Comparison of ENCODE assay signal across 1 cellular context in the genomic region with DNA sequence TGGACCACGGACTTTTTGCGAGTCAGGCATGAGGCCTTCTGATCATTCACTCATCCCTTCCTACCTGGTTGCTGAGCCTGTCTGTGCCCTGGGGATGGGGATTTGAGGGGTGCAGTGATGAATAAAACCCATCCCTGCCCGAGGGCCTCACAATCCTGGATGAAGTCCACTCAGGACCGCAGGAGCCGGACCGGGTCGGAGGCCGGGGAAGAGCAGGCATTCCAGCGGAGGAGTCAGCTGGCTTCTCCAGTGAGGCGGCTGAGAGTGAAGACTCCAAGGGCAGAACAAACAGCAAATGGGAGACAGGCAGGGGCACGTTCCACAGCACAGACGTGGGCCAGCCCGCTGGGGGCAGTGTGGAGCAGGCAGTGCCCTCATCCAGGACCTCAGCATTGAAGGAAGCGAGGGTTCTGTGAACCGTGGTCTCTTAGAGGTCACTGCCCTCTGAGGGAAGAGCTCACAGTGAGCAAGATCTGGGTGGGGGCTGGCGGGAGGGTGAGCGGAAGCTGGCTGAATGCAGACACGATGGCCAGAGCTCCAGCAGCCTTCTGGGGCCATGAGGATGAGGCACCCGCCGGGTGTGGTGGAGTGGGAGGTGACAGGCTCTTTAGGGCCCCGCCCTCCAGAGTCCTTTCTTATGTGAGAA.
TF ChIP-seq lines count a peak whose summit lies in the region.

No MANE protein-coding gene starts in this region.

TF ChIP-seq in HepG2, 621 proteins besides CTCF, POLR2A, EP300 and RAD21 (continued from another document and continues in another):
- TF ChIP-seq, protein P1, sequence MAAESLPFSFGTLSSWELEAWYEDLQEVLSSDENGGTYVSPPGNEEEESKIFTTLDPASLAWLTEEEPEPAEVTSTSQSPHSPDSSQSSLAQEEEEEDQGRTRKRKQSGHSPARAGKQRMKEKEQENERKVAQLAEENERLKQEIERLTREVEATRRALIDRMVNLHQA (CRISPR knock-in tag; IDR thresholded peaks at IDR 0.05), result no peak
- TF ChIP-seq ZNF367 (CRISPR knock-in tag; IDR thresholded peaks at IDR 0.05; ENCODE audit: borderline replicate concordance), result no peak
- peak; percentile 40 for TF ChIP-seq PTBP1 (IDR thresholded peaks at IDR 0.05; ENCODE audit: low read depth, low read length, poor library complexity, severe bottlenecking)
- no peak for TF ChIP-seq PHF20 (CRISPR knock-in tag; IDR thresholded peaks at IDR 0.05)
- TF ChIP-seq, protein P2, sequence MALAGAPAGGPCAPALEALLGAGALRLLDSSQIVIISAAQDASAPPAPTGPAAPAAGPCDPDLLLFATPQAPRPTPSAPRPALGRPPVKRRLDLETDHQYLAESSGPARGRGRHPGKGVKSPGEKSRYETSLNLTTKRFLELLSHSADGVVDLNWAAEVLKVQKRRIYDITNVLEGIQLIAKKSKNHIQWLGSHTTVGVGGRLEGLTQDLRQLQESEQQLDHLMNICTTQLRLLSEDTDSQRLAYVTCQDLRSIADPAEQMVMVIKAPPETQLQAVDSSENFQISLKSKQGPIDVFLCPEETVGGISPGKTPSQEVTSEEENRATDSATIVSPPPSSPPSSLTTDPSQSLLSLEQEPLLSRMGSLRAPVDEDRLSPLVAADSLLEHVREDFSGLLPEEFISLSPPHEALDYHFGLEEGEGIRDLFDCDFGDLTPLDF (CRISPR knock-in tag; IDR thresholded peaks at IDR 0.05), result no peak
- TF ChIP-seq XRCC5 (optimal IDR thresholded peaks at IDR 0.05; ENCODE audit: low read length), result peak; percentile 88
- TF ChIP-seq, protein P3, sequence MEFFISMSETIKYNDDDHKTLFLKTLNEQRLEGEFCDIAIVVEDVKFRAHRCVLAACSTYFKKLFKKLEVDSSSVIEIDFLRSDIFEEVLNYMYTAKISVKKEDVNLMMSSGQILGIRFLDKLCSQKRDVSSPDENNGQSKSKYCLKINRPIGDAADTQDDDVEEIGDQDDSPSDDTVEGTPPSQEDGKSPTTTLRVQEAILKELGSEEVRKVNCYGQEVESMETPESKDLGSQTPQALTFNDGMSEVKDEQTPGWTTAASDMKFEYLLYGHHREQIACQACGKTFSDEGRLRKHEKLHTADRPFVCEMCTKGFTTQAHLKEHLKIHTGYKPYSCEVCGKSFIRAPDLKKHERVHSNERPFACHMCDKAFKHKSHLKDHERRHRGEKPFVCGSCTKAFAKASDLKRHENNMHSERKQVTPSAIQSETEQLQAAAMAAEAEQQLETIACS (CRISPR knock-in tag; IDR thresholded peaks at IDR 0.05), result no peak
- TF ChIP-seq, protein P4, sequence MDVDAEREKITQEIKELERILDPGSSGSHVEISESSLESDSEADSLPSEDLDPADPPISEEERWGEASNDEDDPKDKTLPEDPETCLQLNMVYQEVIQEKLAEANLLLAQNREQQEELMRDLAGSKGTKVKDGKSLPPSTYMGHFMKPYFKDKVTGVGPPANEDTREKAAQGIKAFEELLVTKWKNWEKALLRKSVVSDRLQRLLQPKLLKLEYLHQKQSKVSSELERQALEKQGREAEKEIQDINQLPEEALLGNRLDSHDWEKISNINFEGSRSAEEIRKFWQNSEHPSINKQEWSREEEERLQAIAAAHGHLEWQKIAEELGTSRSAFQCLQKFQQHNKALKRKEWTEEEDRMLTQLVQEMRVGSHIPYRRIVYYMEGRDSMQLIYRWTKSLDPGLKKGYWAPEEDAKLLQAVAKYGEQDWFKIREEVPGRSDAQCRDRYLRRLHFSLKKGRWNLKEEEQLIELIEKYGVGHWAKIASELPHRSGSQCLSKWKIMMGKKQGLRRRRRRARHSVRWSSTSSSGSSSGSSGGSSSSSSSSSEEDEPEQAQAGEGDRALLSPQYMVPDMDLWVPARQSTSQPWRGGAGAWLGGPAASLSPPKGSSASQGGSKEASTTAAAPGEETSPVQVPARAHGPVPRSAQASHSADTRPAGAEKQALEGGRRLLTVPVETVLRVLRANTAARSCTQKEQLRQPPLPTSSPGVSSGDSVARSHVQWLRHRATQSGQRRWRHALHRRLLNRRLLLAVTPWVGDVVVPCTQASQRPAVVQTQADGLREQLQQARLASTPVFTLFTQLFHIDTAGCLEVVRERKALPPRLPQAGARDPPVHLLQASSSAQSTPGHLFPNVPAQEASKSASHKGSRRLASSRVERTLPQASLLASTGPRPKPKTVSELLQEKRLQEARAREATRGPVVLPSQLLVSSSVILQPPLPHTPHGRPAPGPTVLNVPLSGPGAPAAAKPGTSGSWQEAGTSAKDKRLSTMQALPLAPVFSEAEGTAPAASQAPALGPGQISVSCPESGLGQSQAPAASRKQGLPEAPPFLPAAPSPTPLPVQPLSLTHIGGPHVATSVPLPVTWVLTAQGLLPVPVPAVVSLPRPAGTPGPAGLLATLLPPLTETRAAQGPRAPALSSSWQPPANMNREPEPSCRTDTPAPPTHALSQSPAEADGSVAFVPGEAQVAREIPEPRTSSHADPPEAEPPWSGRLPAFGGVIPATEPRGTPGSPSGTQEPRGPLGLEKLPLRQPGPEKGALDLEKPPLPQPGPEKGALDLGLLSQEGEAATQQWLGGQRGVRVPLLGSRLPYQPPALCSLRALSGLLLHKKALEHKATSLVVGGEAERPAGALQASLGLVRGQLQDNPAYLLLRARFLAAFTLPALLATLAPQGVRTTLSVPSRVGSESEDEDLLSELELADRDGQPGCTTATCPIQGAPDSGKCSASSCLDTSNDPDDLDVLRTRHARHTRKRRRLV (CRISPR knock-in tag; IDR thresholded peaks at IDR 0.05), result no peak
- TF ChIP-seq, protein P5, sequence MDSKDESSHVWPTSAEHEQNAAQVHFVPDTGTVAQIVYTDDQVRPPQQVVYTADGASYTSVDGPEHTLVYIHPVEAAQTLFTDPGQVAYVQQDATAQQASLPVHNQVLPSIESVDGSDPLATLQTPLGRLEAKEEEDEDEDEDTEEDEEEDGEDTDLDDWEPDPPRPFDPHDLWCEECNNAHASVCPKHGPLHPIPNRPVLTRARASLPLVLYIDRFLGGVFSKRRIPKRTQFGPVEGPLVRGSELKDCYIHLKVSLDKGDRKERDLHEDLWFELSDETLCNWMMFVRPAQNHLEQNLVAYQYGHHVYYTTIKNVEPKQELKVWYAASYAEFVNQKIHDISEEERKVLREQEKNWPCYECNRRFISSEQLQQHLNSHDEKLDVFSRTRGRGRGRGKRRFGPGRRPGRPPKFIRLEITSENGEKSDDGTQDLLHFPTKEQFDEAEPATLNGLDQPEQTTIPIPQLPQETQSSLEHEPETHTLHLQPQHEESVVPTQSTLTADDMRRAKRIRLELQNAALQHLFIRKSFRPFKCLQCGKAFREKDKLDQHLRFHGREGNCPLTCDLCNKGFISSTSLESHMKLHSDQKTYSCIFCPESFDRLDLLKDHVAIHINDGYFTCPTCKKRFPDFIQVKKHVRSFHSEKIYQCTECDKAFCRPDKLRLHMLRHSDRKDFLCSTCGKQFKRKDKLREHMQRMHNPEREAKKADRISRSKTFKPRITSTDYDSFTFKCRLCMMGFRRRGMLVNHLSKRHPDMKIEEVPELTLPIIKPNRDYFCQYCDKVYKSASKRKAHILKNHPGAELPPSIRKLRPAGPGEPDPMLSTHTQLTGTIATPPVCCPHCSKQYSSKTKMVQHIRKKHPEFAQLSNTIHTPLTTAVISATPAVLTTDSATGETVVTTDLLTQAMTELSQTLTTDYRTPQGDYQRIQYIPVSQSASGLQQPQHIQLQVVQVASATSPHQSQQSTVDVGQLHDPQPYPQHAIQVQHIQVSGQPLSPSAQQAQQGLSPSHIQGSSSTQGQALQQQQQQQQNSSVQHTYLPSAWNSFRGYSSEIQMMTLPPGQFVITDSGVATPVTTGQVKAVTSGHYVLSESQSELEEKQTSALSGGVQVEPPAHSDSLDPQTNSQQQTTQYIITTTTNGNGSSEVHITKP (CRISPR knock-in tag; IDR thresholded peaks at IDR 0.05; ENCODE audit: low read depth), result 0 out of 2 replicates have a peak, but pooled peaks have one; percentile 38
- TF ChIP-seq SALL2 (CRISPR knock-in tag; IDR thresholded peaks at IDR 0.05), result no peak
- TF ChIP-seq PPARG (CRISPR knock-in tag; conservative IDR thresholded peaks at IDR 0.05), result no peak
- TF ChIP-seq, protein P6, sequence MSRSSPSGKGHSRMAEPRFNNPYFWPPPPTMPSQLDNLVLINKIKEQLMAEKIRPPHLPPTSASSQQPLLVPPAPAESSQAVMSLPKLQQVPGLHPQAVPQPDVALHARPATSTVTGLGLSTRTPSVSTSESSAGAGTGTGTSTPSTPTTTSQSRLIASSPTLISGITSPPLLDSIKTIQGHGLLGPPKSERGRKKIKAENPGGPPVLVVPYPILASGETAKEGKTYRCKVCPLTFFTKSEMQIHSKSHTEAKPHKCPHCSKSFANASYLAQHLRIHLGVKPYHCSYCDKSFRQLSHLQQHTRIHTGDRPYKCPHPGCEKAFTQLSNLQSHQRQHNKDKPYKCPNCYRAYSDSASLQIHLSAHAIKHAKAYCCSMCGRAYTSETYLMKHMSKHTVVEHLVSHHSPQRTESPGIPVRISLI (CRISPR knock-in tag; IDR thresholded peaks at IDR 0.05; ENCODE audit: borderline replicate concordance), result no peak
- TF ChIP-seq ZNF564 (CRISPR knock-in tag; IDR thresholded peaks at IDR 0.05), result 0 out of 2 replicates have a peak, but pooled peaks have one; percentile 28
- peak; percentile 69; the same call in 1 of the 2 replicates for TF ChIP-seq TBX2 (CRISPR knock-in tag; IDR thresholded peaks at IDR 0.05; ENCODE audit: borderline replicate concordance)
- TF ChIP-seq ZNF235 (CRISPR knock-in tag; IDR thresholded peaks at IDR 0.05; ENCODE audit: borderline replicate concordance), result no peak
- 0 out of 2 replicates have a peak, but pooled peaks have one; percentile 20 for TF ChIP-seq ZNF772 (CRISPR knock-in tag; IDR thresholded peaks at IDR 0.05)
- TF ChIP-seq SMAD9 (CRISPR knock-in tag; IDR thresholded peaks at IDR 0.05), result no peak
- TF ChIP-seq, protein P7, sequence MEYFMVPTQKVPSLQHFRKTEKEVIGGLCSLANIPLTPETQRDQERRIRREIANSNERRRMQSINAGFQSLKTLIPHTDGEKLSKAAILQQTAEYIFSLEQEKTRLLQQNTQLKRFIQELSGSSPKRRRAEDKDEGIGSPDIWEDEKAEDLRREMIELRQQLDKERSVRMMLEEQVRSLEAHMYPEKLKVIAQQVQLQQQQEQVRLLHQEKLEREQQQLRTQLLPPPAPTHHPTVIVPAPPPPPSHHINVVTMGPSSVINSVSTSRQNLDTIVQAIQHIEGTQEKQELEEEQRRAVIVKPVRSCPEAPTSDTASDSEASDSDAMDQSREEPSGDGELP (IDR thresholded peaks at IDR 0.05; ENCODE audit: borderline replicate concordance, low read depth), result peak; percentile 53; the same call in 1 of the 2 replicates
- TF ChIP-seq TBP (CRISPR knock-in tag; IDR thresholded peaks at IDR 0.05), result no peak
- TF ChIP-seq ZNF292 (CRISPR knock-in tag; IDR thresholded peaks at IDR 0.05; ENCODE audit: borderline replicate concordance, low read depth), result peak; percentile 81; the same call in 1 of the 2 replicates
- no peak for TF ChIP-seq MTF1 (CRISPR knock-in tag; IDR thresholded peaks at IDR 0.05)
- peak; percentile 9; the same call in 1 of the 2 replicates for TF ChIP-seq SMC3 (IDR thresholded peaks at IDR 0.05; ENCODE audit: low read length)
- no peak for TF ChIP-seq EED (CRISPR knock-in tag; IDR thresholded peaks at IDR 0.05)
- no peak for TF ChIP-seq KAT8 (CRISPR knock-in tag; IDR thresholded peaks at IDR 0.05)
- TF ChIP-seq, protein P8, sequence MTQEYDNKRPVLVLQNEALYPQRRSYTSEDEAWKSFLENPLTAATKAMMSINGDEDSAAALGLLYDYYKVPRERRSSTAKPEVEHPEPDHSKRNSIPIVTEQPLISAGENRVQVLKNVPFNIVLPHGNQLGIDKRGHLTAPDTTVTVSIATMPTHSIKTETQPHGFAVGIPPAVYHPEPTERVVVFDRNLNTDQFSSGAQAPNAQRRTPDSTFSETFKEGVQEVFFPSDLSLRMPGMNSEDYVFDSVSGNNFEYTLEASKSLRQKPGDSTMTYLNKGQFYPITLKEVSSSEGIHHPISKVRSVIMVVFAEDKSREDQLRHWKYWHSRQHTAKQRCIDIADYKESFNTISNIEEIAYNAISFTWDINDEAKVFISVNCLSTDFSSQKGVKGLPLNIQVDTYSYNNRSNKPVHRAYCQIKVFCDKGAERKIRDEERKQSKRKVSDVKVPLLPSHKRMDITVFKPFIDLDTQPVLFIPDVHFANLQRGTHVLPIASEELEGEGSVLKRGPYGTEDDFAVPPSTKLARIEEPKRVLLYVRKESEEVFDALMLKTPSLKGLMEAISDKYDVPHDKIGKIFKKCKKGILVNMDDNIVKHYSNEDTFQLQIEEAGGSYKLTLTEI (CRISPR knock-in tag; conservative IDR thresholded peaks at IDR 0.05), result no peak
- TF ChIP-seq, protein P9, sequence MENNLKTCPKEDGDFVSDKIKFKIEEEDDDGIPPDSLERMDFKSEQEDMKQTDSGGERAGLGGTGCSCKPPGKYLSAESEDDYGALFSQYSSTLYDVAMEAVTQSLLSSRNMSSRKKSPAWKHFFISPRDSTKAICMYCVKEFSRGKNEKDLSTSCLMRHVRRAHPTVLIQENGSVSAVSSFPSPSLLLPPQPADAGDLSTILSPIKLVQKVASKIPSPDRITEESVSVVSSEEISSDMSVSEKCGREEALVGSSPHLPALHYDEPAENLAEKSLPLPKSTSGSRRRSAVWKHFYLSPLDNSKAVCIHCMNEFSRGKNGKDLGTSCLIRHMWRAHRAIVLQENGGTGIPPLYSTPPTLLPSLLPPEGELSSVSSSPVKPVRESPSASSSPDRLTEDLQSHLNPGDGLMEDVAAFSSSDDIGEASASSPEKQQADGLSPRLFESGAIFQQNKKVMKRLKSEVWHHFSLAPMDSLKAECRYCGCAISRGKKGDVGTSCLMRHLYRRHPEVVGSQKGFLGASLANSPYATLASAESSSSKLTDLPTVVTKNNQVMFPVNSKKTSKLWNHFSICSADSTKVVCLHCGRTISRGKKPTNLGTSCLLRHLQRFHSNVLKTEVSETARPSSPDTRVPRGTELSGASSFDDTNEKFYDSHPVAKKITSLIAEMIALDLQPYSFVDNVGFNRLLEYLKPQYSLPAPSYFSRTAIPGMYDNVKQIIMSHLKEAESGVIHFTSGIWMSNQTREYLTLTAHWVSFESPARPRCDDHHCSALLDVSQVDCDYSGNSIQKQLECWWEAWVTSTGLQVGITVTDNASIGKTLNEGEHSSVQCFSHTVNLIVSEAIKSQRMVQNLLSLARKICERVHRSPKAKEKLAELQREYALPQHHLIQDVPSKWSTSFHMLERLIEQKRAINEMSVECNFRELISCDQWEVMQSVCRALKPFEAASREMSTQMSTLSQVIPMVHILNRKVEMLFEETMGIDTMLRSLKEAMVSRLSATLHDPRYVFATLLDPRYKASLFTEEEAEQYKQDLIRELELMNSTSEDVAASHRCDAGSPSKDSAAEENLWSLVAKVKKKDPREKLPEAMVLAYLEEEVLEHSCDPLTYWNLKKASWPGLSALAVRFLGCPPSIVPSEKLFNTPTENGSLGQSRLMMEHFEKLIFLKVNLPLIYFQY (CRISPR knock-in tag; IDR thresholded peaks at IDR 0.05; ENCODE audit: borderline replicate concordance), result 0 out of 2 replicates have a peak, but pooled peaks have one; percentile 15
